In the genomic region with DNA sequence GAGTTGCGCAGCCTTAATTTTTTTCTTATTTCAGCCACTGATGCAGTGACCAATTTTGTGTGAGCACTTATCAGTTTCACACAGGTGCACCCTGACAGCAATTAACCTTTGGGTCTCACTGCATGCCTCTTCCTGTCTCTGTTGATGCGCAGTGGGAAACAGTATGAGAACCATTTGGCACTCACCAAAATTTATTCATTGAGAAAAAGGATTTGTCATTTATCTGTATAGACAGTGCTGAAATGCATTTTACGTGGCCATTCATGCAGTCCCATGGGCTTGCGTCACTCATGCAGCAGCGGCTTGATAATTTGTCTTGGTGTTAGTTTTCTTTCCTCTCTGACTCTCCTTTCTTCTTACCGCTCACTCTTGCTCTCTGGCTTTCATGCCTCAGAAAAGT, we compare ENCODE assay signal across 18 cellular contexts.
"Had no signal": no experiment of that assay in that cellular context is flagged by ENCODE, and none has a peak within 500 bp of the region (broad histone marks: within the 10 kb centered on the region; RNA-seq: fewer than 3 reads in every experiment).

No MANE protein-coding gene starts in this region.

- H3K27ac ChIP-seq: colonic mucosa, prostate gland had no signal

- H3K4me2 ChIP-seq: smooth muscle cell had no signal

- H3K27ac Mint-ChIP-seq: activated naive CD8-positive, alpha-beta T cell treated with anti-CD3 and anti-CD28 coated beads, Interleukin-2, amount 50 U/mL, for 24 hours; immature natural killer cell; nephron progenitor cell; stimulated activated naive CD8-positive, alpha-beta T cell treated with anti-CD3 and anti-CD28 coated beads, Interleukin-15, amount 100 ng/mL, for 72 hours; type B pancreatic cell had no signal

- H3K9me3 Mint-ChIP-seq: activated naive CD8-positive, alpha-beta T cell treated with anti-CD3 and anti-CD28 coated beads, Interleukin-2, amount 50 U/mL, for 24 hours; immature natural killer cell; nephron progenitor cell; stimulated activated naive CD8-positive, alpha-beta T cell treated with anti-CD3 and anti-CD28 coated beads, Interleukin-15, amount 100 ng/mL, for 72 hours; type B pancreatic cell had no signal

- H3K4me3 ChIP-seq: colonic mucosa, prostate gland, smooth muscle cell had no signal

- H3K4me1 Mint-ChIP-seq: activated naive CD8-positive, alpha-beta T cell treated with anti-CD3 and anti-CD28 coated beads, Interleukin-2, amount 50 U/mL, for 24 hours; immature natural killer cell; stimulated activated naive CD8-positive, alpha-beta T cell treated with anti-CD3 and anti-CD28 coated beads, Interleukin-15, amount 100 ng/mL, for 72 hours had no signal

- H3K4me3 Mint-ChIP-seq: activated naive CD8-positive, alpha-beta T cell treated with anti-CD3 and anti-CD28 coated beads, Interleukin-2, amount 50 U/mL, for 24 hours; immature natural killer cell; nephron progenitor cell; stimulated activated naive CD8-positive, alpha-beta T cell treated with anti-CD3 and anti-CD28 coated beads, Interleukin-15, amount 100 ng/mL, for 72 hours; type B pancreatic cell had no signal

- H3K27me3 Mint-ChIP-seq: type B pancreatic cell had no signal

- H3K4me1 ChIP-seq: colonic mucosa, prostate gland had no signal

- H3K27me3 ChIP-seq: colonic mucosa had no signal

- H3K36me3 ChIP-seq: colonic mucosa, prostate gland had no signal

- H3K9me3 ChIP-seq: colonic mucosa, prostate gland had no signal

- H3K36me3 Mint-ChIP-seq: immature natural killer cell, type B pancreatic cell had no signal

- ATAC-seq: activated CD4-positive, CD25-positive, alpha-beta regulatory T cell treated with anti-CD3 and anti-CD28 coated beads, Interleukin-2, amount 50 U/mL, for 24 hours; activated naive CD8-positive, alpha-beta T cell treated with anti-CD3 and anti-CD28 coated beads, Interleukin-2, amount 50 U/mL, for 24 hours; right cardiac atrium; stimulated activated naive CD8-positive, alpha-beta T cell treated with anti-CD3 and anti-CD28 coated beads, Interleukin-15, amount 100 ng/mL, for 72 hours had no signal

- DNase-seq: activated CD4-positive, alpha-beta T cell treated with anti-CD3 and anti-CD28 coated beads, Interleukin-2, amount 50 U/mL, for 1 hour; activated naive CD4-positive, alpha-beta T cell; activated naive CD8-positive, alpha-beta T cell treated with anti-CD3 and anti-CD28 coated beads, Interleukin-2, amount 50 U/mL, for 24 hours; activated T-cell treated with anti-CD3 and anti-CD28 coated beads for 4 hours; aorta; colonic mucosa; effector CD4-positive, alpha-beta T cell; foreskin melanocyte; immature natural killer cell; nephron progenitor cell; right cardiac atrium; stimulated activated naive CD8-positive, alpha-beta T cell treated with anti-CD3 and anti-CD28 coated beads, Interleukin-15, amount 100 ng/mL, for 72 hours; T-helper 1 cell; T1000 had no signal
